1 cellular context compared by ENCODE assay signal in genomic region chr19:43607238-43608205, GRCh38.
TF ChIP-seq lines count a peak whose summit lies in the region.

No MANE protein-coding gene starts in this region.

TF ChIP-seq in endothelial cell of umbilical vein, 7 proteins besides CTCF, POLR2A, EP300 and RAD21:
- TF ChIP-seq POLR2AphosphoS5 (IDR thresholded peaks at IDR 0.05; ENCODE audit: insufficient read depth, low read depth, low read length) (no peak), JUN (IDR thresholded peaks at IDR 0.05; ENCODE audit: borderline replicate concordance, insufficient read depth, insufficient read length, low read depth) (no peak), MYC (IDR thresholded peaks at IDR 0.05; ENCODE audit: low read depth, low read length) (no peak), MAX (IDR thresholded peaks at IDR 0.05; ENCODE audit: insufficient read depth, insufficient read length) (no peak), EZH2 (IDR thresholded peaks at IDR 0.05; ENCODE audit: borderline replicate concordance, low read depth, low read length, severe bottlenecking) (no peak)
